In genomic region chr11:35944503-35945136, GRCh38 we compare ENCODE assay signal across 8 cellular contexts. TPM values are rescaled to one million over a fixed set of nuclear protein-coding genes. Genes with fewer than 3 reads are reported as not detected.
DNase-seq lines count a peak whose midpoint lies in the region; ATAC-seq, FAIRE-seq and TF ChIP-seq lines count a peak whose summit lies in the region.

No MANE protein-coding gene starts in this region.

- H2AFZ ChIP-seq in astrocyte (ENCODE audit: low read depth, low read length): peak overlapping the region; percentile 80

- H4K20me1 ChIP-seq in astrocyte (ENCODE audit: insufficient read depth, low read length): peaks cover 31% of the 10 kb centered on the region

- no peaks in the 10 kb centered on the region for H3K27me3 ChIP-seq in astrocyte (ENCODE audit: insufficient read depth, low read length)

- no peaks in the 10 kb centered on the region for H3K36me3 ChIP-seq in astrocyte (ENCODE audit: insufficient read depth, low read length)

- no peak for ATAC-seq in stimulated activated naive CD8-positive, alpha-beta T cell treated with anti-CD3 and anti-CD28 coated beads, Interleukin-15, amount 100 ng/mL, for 72 hours

- H3K27me3 Mint-ChIP-seq in activated CD4-positive, alpha-beta T cell treated with anti-CD3 and anti-CD28 coated beads, Interleukin-2, amount 10 ng/mL, durations not matched to agents 24 days and 14 days: peaks cover 47% of the 10 kb centered on the region
- H3K27me3 Mint-ChIP-seq in astrocyte (ENCODE audit: low read depth, unreplicated experiment): no peaks in the 10 kb centered on the region
- H3K27me3 Mint-ChIP-seq in immature natural killer cell (ENCODE audit: low read depth in 3 of 3): peaks cover 10 to 16% (median 12%) of the 10 kb centered on the region in 3 donors
- peaks cover 72% of the 10 kb centered on the region for H3K27me3 Mint-ChIP-seq in stimulated activated naive CD8-positive, alpha-beta T cell treated with anti-CD3 and anti-CD28 coated beads, Interleukin-15, amount 100 ng/mL, for 72 hours

- peak overlapping the region; percentile 80 for H3K4me3 ChIP-seq in astrocyte (ENCODE audit: insufficient read depth, low read depth, low read length)

- peak overlapping the region; percentile 93 for H3K4me2 ChIP-seq in astrocyte (ENCODE audit: low read length)

- DNase-seq in activated CD4-positive, alpha-beta T cell treated with anti-CD3 and anti-CD28 coated beads, Interleukin-2, amount 10 ng/mL, durations not matched to agents 24 days and 14 days: no peak
- DNase-seq in activated CD4-positive, alpha-beta T cell treated with anti-CD3 and anti-CD28 coated beads, Interleukin-2, amount 50 U/mL, for 1 hour: no peak
- DNase-seq in astrocyte (ENCODE audit: low read depth): peak; percentile 6
- no peak for DNase-seq in immature natural killer cell
- no peak for DNase-seq in stimulated activated naive CD8-positive, alpha-beta T cell treated with anti-CD3 and anti-CD28 coated beads, Interleukin-15, amount 100 ng/mL, for 72 hours
- no peak for DNase-seq in HuH-7 (ENCODE audit: low spot score)
- DNase-seq in NCI-H1436 treated with DMSO at 0.1 percent for 48 hours (lab: John Stamatoyannopoulos, UW): no peak
- DNase-seq in amniotic stem cell (lab: John Stamatoyannopoulos, UW): no peak

- H3K9me3 ChIP-seq in astrocyte (ENCODE audit: insufficient read depth, low read depth, low read length): no peaks in the 10 kb centered on the region

- H3K9ac ChIP-seq in astrocyte (ENCODE audit: low read length): peak overlapping the region; percentile 83

- peaks cover 12% of the 10 kb centered on the region for H3K4me1 ChIP-seq in astrocyte (ENCODE audit: insufficient read depth, low read length)

- TF ChIP-seq CTCF in astrocyte (IDR thresholded peaks at IDR 0.05; ENCODE audit: insufficient read depth, low read depth, low read length): no peak

- no peak for FAIRE-seq in astrocyte (lab: Jason Lieb, UNC)

- peak overlapping the region; percentile 48 for H3K27ac Mint-ChIP-seq in activated CD4-positive, alpha-beta T cell treated with anti-CD3 and anti-CD28 coated beads, Interleukin-2, amount 10 ng/mL, durations not matched to agents 24 days and 14 days
- H3K27ac Mint-ChIP-seq in astrocyte (ENCODE audit: unreplicated experiment): peak overlapping the region; percentile 70
- no peak overlapping the region for H3K27ac Mint-ChIP-seq in immature natural killer cell
- no peak overlapping the region for H3K27ac Mint-ChIP-seq in stimulated activated naive CD8-positive, alpha-beta T cell treated with anti-CD3 and anti-CD28 coated beads, Interleukin-15, amount 100 ng/mL, for 72 hours

- peak overlapping the region; percentile 6 for H3K27ac ChIP-seq in astrocyte (ENCODE audit: low read depth, low read length)

- no peaks in the 10 kb centered on the region for H3K36me3 Mint-ChIP-seq in activated CD4-positive, alpha-beta T cell treated with anti-CD3 and anti-CD28 coated beads, Interleukin-2, amount 10 ng/mL, durations not matched to agents 24 days and 14 days (ENCODE audit: low read depth)
- peaks cover 2% of the 10 kb centered on the region for H3K36me3 Mint-ChIP-seq in astrocyte (ENCODE audit: low read depth, unreplicated experiment)
- H3K36me3 Mint-ChIP-seq in immature natural killer cell: no peaks in the 10 kb centered on the region

- peaks cover 38% of the 10 kb centered on the region for H3K79me2 ChIP-seq in astrocyte (ENCODE audit: insufficient read depth, low read length)

- peaks cover 7% of the 10 kb centered on the region for H3K4me1 Mint-ChIP-seq in activated CD4-positive, alpha-beta T cell treated with anti-CD3 and anti-CD28 coated beads, Interleukin-2, amount 10 ng/mL, durations not matched to agents 24 days and 14 days
- H3K4me1 Mint-ChIP-seq in astrocyte (ENCODE audit: low read depth, unreplicated experiment): peaks cover 14% of the 10 kb centered on the region
- H3K4me1 Mint-ChIP-seq in immature natural killer cell: peaks cover 12 to 17% of the 10 kb centered on the region in 2 donors
- H3K4me1 Mint-ChIP-seq in stimulated activated naive CD8-positive, alpha-beta T cell treated with anti-CD3 and anti-CD28 coated beads, Interleukin-15, amount 100 ng/mL, for 72 hours: peaks cover 23% of the 10 kb centered on the region

- H3K9me3 Mint-ChIP-seq in activated CD4-positive, alpha-beta T cell treated with anti-CD3 and anti-CD28 coated beads, Interleukin-2, amount 10 ng/mL, durations not matched to agents 24 days and 14 days: no peaks in the 10 kb centered on the region
- no peaks in the 10 kb centered on the region for H3K9me3 Mint-ChIP-seq in astrocyte (ENCODE audit: unreplicated experiment)
- no peaks in the 10 kb centered on the region for H3K9me3 Mint-ChIP-seq in immature natural killer cell
- H3K9me3 Mint-ChIP-seq in stimulated activated naive CD8-positive, alpha-beta T cell treated with anti-CD3 and anti-CD28 coated beads, Interleukin-15, amount 100 ng/mL, for 72 hours: no peaks in the 10 kb centered on the region

- peak overlapping the region; percentile 81 for H3K4me3 Mint-ChIP-seq in activated CD4-positive, alpha-beta T cell treated with anti-CD3 and anti-CD28 coated beads, Interleukin-2, amount 10 ng/mL, durations not matched to agents 24 days and 14 days
- H3K4me3 Mint-ChIP-seq in astrocyte (ENCODE audit: unreplicated experiment) (peak overlapping the region; percentile 96), immature natural killer cell (peak overlapping the region; percentile 67 to 79 (median 76))
- peak overlapping the region; percentile 72 to 74 for H3K4me3 Mint-ChIP-seq in stimulated activated naive CD8-positive, alpha-beta T cell treated with anti-CD3 and anti-CD28 coated beads, Interleukin-15, amount 100 ng/mL, for 72 hours

- intact Hi-C loops in activated CD4-positive, alpha-beta T cell treated with anti-CD3 and anti-CD28 coated beads, Interleukin-2, amount 10 ng/mL, durations not matched to agents 24 days and 14 days (cut with micrococcal nuclease): loop anchor here (5.0 kb wide), 1 partner anchor 327 kb away; the partner anchor contains the start of gene FJX1

RNA-seq across cellular contexts. Expression of gene LDLRAD3, which starts 0.8 kb away (rescaled TPM):
- total RNA-seq in activated CD4-positive, alpha-beta T cell treated with anti-CD3 and anti-CD28 coated beads, Interleukin-2, amount 10 ng/mL, durations not matched to agents 24 days and 14 days: 0.54 and 1.4 TPM in 2 replicates
- total RNA-seq in astrocyte: 14.9 and 15.8 TPM in 2 replicates
- polyA plus RNA-seq in immature natural killer cell: under 1 TPM in 1 of 3 donors, not detected in 2; 0.84 TPM

Comparison
In these comparisons a context has a peak if more than half of its experiments do, and no peak if none do; other contexts are left out.
1. H3K27ac Mint-ChIP-seq: peak in activated CD4-positive, alpha-beta T cell treated with anti-CD3 and anti-CD28 coated beads, Interleukin-2, amount 10 ng/mL, durations not matched to agents 24 days and 14 days (single experiment) and astrocyte (single experiment); none in immature natural killer cell (0 of 6) and stimulated activated naive CD8-positive, alpha-beta T cell treated with anti-CD3 and anti-CD28 coated beads, Interleukin-15, amount 100 ng/mL, for 72 hours (0 of 2).
2. Peak in every context shown above with its lines, with median percentiles within 50 percentile points of each other: H3K4me3 Mint-ChIP-seq.